ENCODE assay signal across 8 cellular contexts in genomic region chr9:93574900-93575705, GRCh38. TPM values are rescaled to one million over a fixed set of nuclear protein-coding genes. Genes with fewer than 3 reads are reported as not detected.
A peak's percentile ranks its signal among the peaks of the same experiment; 100 is the strongest.
DNase-seq lines count a peak whose midpoint lies in the region; ATAC-seq and TF ChIP-seq lines count a peak whose summit lies in the region.

No MANE protein-coding gene starts in this region.

- peaks cover 32% of the 10 kb centered on the region for H3K4me1 ChIP-seq in psoas muscle

- ATAC-seq in psoas muscle (peak in 3 of 4 donors; percentile 6 to 14 (median 6)), GM21528 (IDR thresholded peaks at IDR 0.05; ENCODE audit: low FRiP score, unreplicated experiment) (no peak), HG02938 (IDR thresholded peaks at IDR 0.05; ENCODE audit: unreplicated experiment) (no peak), left colon (no peak)

- DNase-seq in GM06990 (ENCODE audit: extremely low read depth, insufficient read length) (no peak), glutamatergic neuron (no peak), psoas muscle (no peak), NK-92 (lab: John Stamatoyannopoulos, UW; ENCODE audit: unreplicated experiment) (no peak), left colon (no peak)

- H3K36me3 ChIP-seq in GM06990 (ENCODE audit: control insufficient read depth, insufficient read depth, low read length): no peaks in the 10 kb centered on the region
- no peaks in the 10 kb centered on the region for H3K36me3 ChIP-seq in psoas muscle (ENCODE audit: insufficient read depth in 1 of 2, low read depth in 1 of 2)

- peaks cover 14% of the 10 kb centered on the region for H3K4me1 Mint-ChIP-seq in glutamatergic neuron (ENCODE audit: low read depth, unreplicated experiment)

- intact Hi-C loops in psoas muscle (cut with DNase I) (no loop called here), left colon (cut with DNase I, micrococcal nuclease) (no loop called here)

- H3K9me3 Mint-ChIP-seq in glutamatergic neuron (ENCODE audit: unreplicated experiment): peaks cover 12% of the 10 kb centered on the region

- no peaks in the 10 kb centered on the region for H3K9me3 ChIP-seq in psoas muscle

- H3K27ac Mint-ChIP-seq in glutamatergic neuron (ENCODE audit: unreplicated experiment): no peak overlapping the region

- peaks cover 10% of the 10 kb centered on the region for H3K36me3 Mint-ChIP-seq in glutamatergic neuron (ENCODE audit: unreplicated experiment)

- peaks cover 3% of the 10 kb centered on the region for H3K27me3 Mint-ChIP-seq in glutamatergic neuron (ENCODE audit: unreplicated experiment)

- H3K4me3 ChIP-seq in GM06990 (replicated peaks; ENCODE audit: low read depth, low read length) (peak overlapping the region; percentile 77), psoas muscle (peak overlapping the region; percentile 88)

- WGBS in psoas muscle, 3 donors: 27 to 36% (median 28%) methylated on average over 17 to 25 of the region's 25 CpGs

- H3K27me3 ChIP-seq in GM06990 (replicated peaks; ENCODE audit: control insufficient read depth, insufficient read depth, low read length) (no peaks in the 10 kb centered on the region), psoas muscle (ENCODE audit: insufficient read depth in 3 of 3, low read length in 2 of 3) (no peaks in the 10 kb centered on the region)

- peak overlapping the region; percentile 91 for H3K4me3 Mint-ChIP-seq in glutamatergic neuron (ENCODE audit: unreplicated experiment)

- H3K27ac ChIP-seq in VCaP (peak overlapping the region; percentile 91), psoas muscle (peak overlapping the region; percentile 86)

- TF ChIP-seq CTCF in GM06990 (IDR thresholded peaks at IDR 0.05; ENCODE audit: insufficient read depth, low read length, poor library complexity, severe bottlenecking) (no peak), VCaP (conservative IDR thresholded peaks at IDR 0.05) (no peak), glutamatergic neuron (IDR thresholded peaks at IDR 0.05; ENCODE audit: partially characterized antibody, unreplicated experiment) (no peak), psoas muscle (IDR thresholded peaks at IDR 0.05) (no peak)

RNA-seq across cellular contexts. Expression of gene PHF2, which starts 1.3 kb away (rescaled TPM):
- total RNA-seq in glutamatergic neuron (ENCODE audit: unreplicated experiment) (22.9 TPM), psoas muscle (10 to 100 TPM; 19.1 to 26.6 (median 20.1) TPM), left colon (10 to 100 TPM; 21.3 to 22.9 TPM)
- 10 to 100 TPM in 2 of 3 donors, 1 to 10 TPM in 1; 9.3 to 17.7 (median 13.8) TPM for polyA plus RNA-seq in psoas muscle

Comparison
In these comparisons a context has a peak if more than half of its experiments do, and no peak if none do; other contexts are left out.
1. ATAC-seq: peak in psoas muscle (3 of 4); none in GM21528 (single experiment), HG02938 (single experiment) and left colon (single experiment).